Comparison of ENCODE assay signal across 8 cellular contexts in genomic region chr16:88430524-88431446, GRCh38. TPM values are rescaled to one million over a fixed set of nuclear protein-coding genes. Genes with fewer than 3 reads are reported as not detected.
DNase-seq lines count a peak whose midpoint lies in the region; ATAC-seq and TF ChIP-seq lines count a peak whose summit lies in the region.

No MANE protein-coding gene starts in this region.

- peak overlapping the region; percentile 69 for H3K4me3 Mint-ChIP-seq in activated CD8-positive, alpha-beta T cell treated with anti-CD3 and anti-CD28 coated beads for 36 hours

- POLR2A ChIA-PET in HCT116 (lab: Charles Lee) = no interaction called here
- POLR2A ChIA-PET in activated CD8-positive, alpha-beta T cell treated with anti-CD3 and anti-CD28 coated beads for 36 hours (lab: Charles Lee) = interaction anchor here (0.7 to 1.5 kb wide), 5 partner anchors 29 to 140 kb away, joined by 3 to 8 read pairs (median 3); partner anchors contain the start of gene ZC3H18
- POLR2A ChIA-PET in HEK293T (lab: Yijun Ruan, JAX) = no interaction called here

- no peaks in the 10 kb centered on the region for H3K9me3 Mint-ChIP-seq in activated CD8-positive, alpha-beta T cell treated with anti-CD3 and anti-CD28 coated beads for 36 hours

- TF ChIP-seq RAD21 in HCT116 (IDR thresholded peaks at IDR 0.05; ENCODE audit: low read depth) = no peak

- RAD21 ChIA-PET in HCT116 (lab: Charles Lee; ENCODE audit: low non-redundant PET in 1 of 2, low total read pairs in 2 of 2, uncharacterized antibody in 2 of 2, unreplicated experiment in 2 of 2) = no interaction called here

- CTCF ChIA-PET in HCT116 (lab: Charles Lee) (no interaction called here), HEK293T (lab: Yijun Ruan, JAX) (no interaction called here)
- CTCF ChIA-PET in activated CD8-positive, alpha-beta T cell treated with anti-CD3 and anti-CD28 coated beads for 36 hours (lab: Charles Lee) = interaction anchor here (0.7 to 1.3 kb wide), 3 partner anchors 130 to 652 kb away, joined by 3 to 4 read pairs (median 3); no protein-coding TSS in a partner anchor

- H2AFZ ChIP-seq in HCT116 (ENCODE audit: low read depth, low read length, poor library complexity, severe bottlenecking) = no peak overlapping the region

- ATAC-seq in HCT116 (no peak), GM19397 (IDR thresholded peaks at IDR 0.05; ENCODE audit: unreplicated experiment) (no peak)
- peak; percentile 75 for ATAC-seq in activated CD8-positive, alpha-beta T cell treated with anti-CD3 and anti-CD28 coated beads for 36 hours

- peak overlapping the region; percentile 80 to 100 (median 98) for H3K4me2 ChIP-seq in BLaER1 treated with 17β-estradiol and CSF1 and Interleukin-3, amounts not matched to agents 10 nM and 100 nM
- H3K4me2 ChIP-seq in HCT116 (ENCODE audit: low read length) = no peak overlapping the region

- H3K9me3 ChIP-seq in BLaER1 treated with 17β-estradiol and CSF1 and Interleukin-3, amounts not matched to agents 10 nM and 100 nM (replicated peaks in 1 of 11) = no peaks in the 10 kb centered on the region
- no peaks in the 10 kb centered on the region for H3K9me3 ChIP-seq in HCT116 (ENCODE audit: control insufficient read depth in 1 of 2, insufficient read depth in 1 of 2, low read depth in 1 of 2, low read length in 2 of 2)
- H3K9me3 ChIP-seq in esophagus (ENCODE audit: control insufficient read depth in 2 of 2, insufficient read depth in 1 of 2, low read depth in 1 of 2, low read length in 1 of 2) = no peaks in the 10 kb centered on the region

- DNase-seq in HCT116 (ENCODE audit: low read depth, low spot score) (no peak), retinal pigment epithelial cell (ENCODE audit: low read depth) (no peak), HEK293T (ENCODE audit: extremely low spot score) (no peak), COR-L47 (lab: John Stamatoyannopoulos, UW) (no peak)
- peak; percentile 59 for DNase-seq in activated CD8-positive, alpha-beta T cell treated with anti-CD3 and anti-CD28 coated beads for 36 hours

- TF ChIP-seq CTCF in HCT116 (IDR thresholded peaks at IDR 0.05 in 2 of 3, conservative IDR thresholded peaks at IDR 0.05 in 1 of 3; ENCODE audit: borderline replicate concordance in 1 of 3, insufficient read depth in 1 of 3, low read depth in 2 of 3, low read length in 2 of 3) (no peak), retinal pigment epithelial cell (conservative IDR thresholded peaks at IDR 0.05; ENCODE audit: low read depth, low read length) (no peak)
- no peak for TF ChIP-seq CTCF in activated CD8-positive, alpha-beta T cell treated with anti-CD3 and anti-CD28 coated beads for 36 hours (IDR thresholded peaks at IDR 0.05)

- H3K27me3 Mint-ChIP-seq in activated CD8-positive, alpha-beta T cell treated with anti-CD3 and anti-CD28 coated beads for 36 hours = no peaks in the 10 kb centered on the region

- peaks cover 0 to 15% (median 0%) of the 10 kb centered on the region in 11 experiments; a peak in 4 of 22 replicates for H3K36me3 ChIP-seq in BLaER1 treated with 17β-estradiol and CSF1 and Interleukin-3, amounts not matched to agents 10 nM and 100 nM
- H3K36me3 ChIP-seq in HCT116 (ENCODE audit: control insufficient read depth in 1 of 2, insufficient read depth in 2 of 2, low read length in 2 of 2) (no peaks in the 10 kb centered on the region), esophagus (ENCODE audit: control insufficient read depth in 2 of 2, insufficient read depth in 2 of 2, low read length in 1 of 2) (no peaks in the 10 kb centered on the region)

- H3K9ac ChIP-seq in BLaER1 treated with 17β-estradiol and CSF1 and Interleukin-3, amounts not matched to agents 10 nM and 100 nM = peak overlapping the region; percentile 78 to 98 (median 90)
- H3K9ac ChIP-seq in HCT116 (ENCODE audit: low read length) = no peak overlapping the region

- H3K79me2 ChIP-seq in HCT116 (ENCODE audit: insufficient read depth, low read length) = no peaks in the 10 kb centered on the region

- H3K9me2 ChIP-seq in HCT116 (ENCODE audit: insufficient read depth) = no peaks in the 10 kb centered on the region

- H3K4me1 ChIP-seq in BLaER1 treated with 17β-estradiol and CSF1 and Interleukin-3, amounts not matched to agents 10 nM and 100 nM = peaks cover 71 to 80% (median 74%) of the 10 kb centered on the region in 10 experiments
- no peaks in the 10 kb centered on the region for H3K4me1 ChIP-seq in HCT116 (ENCODE audit: control insufficient read depth in 1 of 2, insufficient read depth in 2 of 2, low read length in 2 of 2)
- H3K4me1 ChIP-seq in esophagus (ENCODE audit: control insufficient read depth in 2 of 2, insufficient read depth in 2 of 2, low read length in 1 of 2) = no peaks in the 10 kb centered on the region

- H3K36me3 Mint-ChIP-seq in activated CD8-positive, alpha-beta T cell treated with anti-CD3 and anti-CD28 coated beads for 36 hours (ENCODE audit: low read depth) = no peaks in the 10 kb centered on the region

- peak overlapping the region; percentile 67 to 88 (median 79) for H3K4me3 ChIP-seq in BLaER1 treated with 17β-estradiol and CSF1 and Interleukin-3, amounts not matched to agents 10 nM and 100 nM
- H3K4me3 ChIP-seq in HCT116 (replicated peaks in 1 of 2; ENCODE audit: low read depth in 1 of 2, low read length in 2 of 2) = no peak overlapping the region
- peak overlapping the region; percentile 30 to 40 for H3K4me3 ChIP-seq in esophagus (ENCODE audit: low read depth in 1 of 2, low read length in 2 of 2)
- H3K4me3 ChIP-seq in retinal pigment epithelial cell (ENCODE audit: low read length) = peak overlapping the region; percentile 26

- no peak overlapping the region for H3K27ac Mint-ChIP-seq in activated CD8-positive, alpha-beta T cell treated with anti-CD3 and anti-CD28 coated beads for 36 hours

- 10 to 16% methylated on average over 76 to 80 of the region's 80 CpGs for WGBS in esophagus, 2 donors

- peaks cover 6% of the 10 kb centered on the region for H3K4me1 Mint-ChIP-seq in activated CD8-positive, alpha-beta T cell treated with anti-CD3 and anti-CD28 coated beads for 36 hours (ENCODE audit: low read depth)

- no TSS peak for BruUV-seq in HCT116 (replicated peaks; lab: Mats Ljungman, UMichigan)

- H3K27ac ChIP-seq in BLaER1 treated with 17β-estradiol and CSF1 and Interleukin-3, amounts not matched to agents 10 nM and 100 nM = peak overlapping the region; percentile 81 to 96 (median 89)
- H3K27ac ChIP-seq in HCT116 (ENCODE audit: low read depth, low read length) (no peak overlapping the region), esophagus (ENCODE audit: low read depth in 2 of 2, low read length in 1 of 2) (peak overlapping the region in 1 of 2 donors; percentile 14)

- intact Hi-C loops in HCT116 (cut with micrococcal nuclease) = no loop called here
- intact Hi-C loops in activated CD8-positive, alpha-beta T cell treated with anti-CD3 and anti-CD28 coated beads for 36 hours (cut with micrococcal nuclease) = no loop called here

- no peak for TF ChIP-seq POLR2A in HCT116 (IDR thresholded peaks at IDR 0.05; ENCODE audit: borderline replicate concordance, extremely low read depth, insufficient read depth, insufficient read length)

- peaks cover 0 to 43% (median 25%) of the 10 kb centered on the region in 11 experiments; a peak in 14 of 22 replicates for H3K27me3 ChIP-seq in BLaER1 treated with 17β-estradiol and CSF1 and Interleukin-3, amounts not matched to agents 10 nM and 100 nM
- H3K27me3 ChIP-seq in HCT116 (ENCODE audit: insufficient read depth, low read length) = no peaks in the 10 kb centered on the region
- H3K27me3 ChIP-seq in esophagus (ENCODE audit: control insufficient read depth in 1 of 2, insufficient read depth in 2 of 2, low read length in 2 of 2) = peaks cover 0 to 14% of the 10 kb centered on the region in 2 donors

- H4K20me1 ChIP-seq in BLaER1 treated with 17β-estradiol and CSF1 and Interleukin-3, amounts not matched to agents 10 nM and 100 nM = peaks cover 26 to 82% (median 75%) of the 10 kb centered on the region in 11 experiments; a peak in 20 of 22 replicates
- H4K20me1 ChIP-seq in HCT116 (ENCODE audit: insufficient read depth) = no peaks in the 10 kb centered on the region

TF ChIP-seq in HCT116, 20 proteins besides CTCF, POLR2A, EP300 and RAD21:
- TF ChIP-seq POLR2AphosphoS5 (IDR thresholded peaks at IDR 0.05; ENCODE audit: low read depth, low read length) = peak; percentile 7; the same call in 1 of the 2 replicates
- no peak for TF ChIP-seq CEBPB (IDR thresholded peaks at IDR 0.05; ENCODE audit: low read depth)

TF ChIP-seq in HEK293T, 16 proteins besides CTCF, POLR2A, EP300 and RAD21:
- no peak for TF ChIP-seq HDGF (IDR thresholded peaks at IDR 0.05; ENCODE audit: borderline replicate concordance)

RNA-seq across cellular contexts. Expression of gene ZFPM1, which starts 22.3 kb away (rescaled TPM):
- total RNA-seq in HCT116 (2021; ENCODE audit: unreplicated experiment) = 14.6 TPM
- polyA plus RNA-seq in HCT116 (2012) = 5.6 and 6.4 TPM in 2 replicates
- total RNA-seq in activated CD8-positive, alpha-beta T cell treated with anti-CD3 and anti-CD28 coated beads for 36 hours = 10 to 100 TPM; 15.0 to 18.0 TPM
- polyA plus RNA-seq in esophagus = 1 to 10 TPM in 1 of 2 donors, under 1 TPM in 1; 0.98 to 2.6 TPM

RNA-seq across cellular contexts. Expression of gene ZNF469, which starts 48.0 kb away (rescaled TPM):
- total RNA-seq in HCT116 (2021; ENCODE audit: unreplicated experiment) = 5.9 TPM
- polyA plus RNA-seq in HCT116 (2012) = 2.1 and 2.4 TPM in 2 replicates
- total RNA-seq in activated CD8-positive, alpha-beta T cell treated with anti-CD3 and anti-CD28 coated beads for 36 hours = under 1 TPM; 0.45 to 0.56 TPM
- polyA plus RNA-seq in esophagus = under 1 TPM; 0.04 to 0.06 TPM

Comparison
In these comparisons a context has a peak if more than half of its experiments do, and no peak if none do; other contexts are left out.
1. H3K4me3 ChIP-seq: peak in BLaER1 treated with 17β-estradiol and CSF1 and Interleukin-3, amounts not matched to agents 10 nM and 100 nM (10 of 10), esophagus (2 of 2) and retinal pigment epithelial cell (single experiment); none in HCT116 (0 of 2).